Comparison of ENCODE assay signal across 9 cellular contexts in the genomic region with DNA sequence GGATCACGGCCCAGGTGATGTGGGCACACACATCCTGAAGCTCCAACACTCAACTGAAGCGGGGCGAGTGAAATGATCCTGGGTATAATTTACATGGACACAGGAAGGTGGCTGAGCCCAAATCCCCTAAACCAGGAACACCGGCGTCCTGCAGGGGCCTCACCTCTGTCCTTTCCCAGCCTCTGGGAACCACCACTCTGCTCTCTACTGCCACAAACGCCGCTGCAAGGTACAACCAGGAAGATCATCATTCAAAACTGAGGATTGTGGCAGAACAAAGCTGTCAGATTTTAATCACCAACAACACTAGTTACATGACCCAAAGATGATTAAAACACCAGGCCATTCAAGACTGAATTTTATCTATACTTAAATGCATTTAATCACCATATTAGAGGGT.
"Had no signal": no experiment of that assay in that cellular context is flagged by ENCODE, and none has a peak within 500 bp of the region (broad histone marks: within the 10 kb centered on the region; RNA-seq: fewer than 3 reads in every experiment).

No MANE protein-coding gene starts in this region.

- H3K4me3 ChIP-seq: esophagus squamous epithelium had no signal

- H3K27me3 Mint-ChIP-seq: activated naive CD8-positive, alpha-beta T cell treated with anti-CD3 and anti-CD28 coated beads for 36 hours had no signal

- DNase-seq: activated B cell treated with CpG ODN at 0.5 μM for 24 hours; activated gamma-delta T cell; activated naive CD8-positive, alpha-beta T cell treated with anti-CD3 and anti-CD28 coated beads for 36 hours; activated T-cell treated with anti-CD3 and anti-CD28 coated beads, Interleukin-2, amount 50 U/mL, for 4 hours; esophagus squamous epithelium; foreskin fibroblast; stimulated activated CD4-positive, alpha-beta T cell treated with anti-CD3 and anti-CD28 coated beads, Interleukin-15, amount 100 ng/mL, for 24 hours; stimulated activated CD4-positive, alpha-beta T cell treated with anti-CD3 and anti-CD28 coated beads, Interleukin-4, amount 100 ng/mL, for 24 hours had no signal

- H3K36me3 ChIP-seq: esophagus squamous epithelium had no signal

- H3K27ac Mint-ChIP-seq: activated B cell treated with CpG ODN at 0.5 μM for 24 hours; activated naive CD8-positive, alpha-beta T cell treated with anti-CD3 and anti-CD28 coated beads for 36 hours; stimulated activated naive CD8-positive, alpha-beta T cell treated with anti-CD3 and anti-CD28 coated beads, Interleukin-15, Interleukin-2, amounts not matched to agents 100 ng/mL and 50 ng/mL, for 24 hours had no signal

- H3K4me3 Mint-ChIP-seq: activated B cell treated with CpG ODN at 0.5 μM for 24 hours; activated naive CD8-positive, alpha-beta T cell treated with anti-CD3 and anti-CD28 coated beads for 36 hours; activated T-cell treated with anti-CD3 and anti-CD28 coated beads, Interleukin-2, amount 50 U/mL, for 4 hours; stimulated activated naive CD8-positive, alpha-beta T cell treated with anti-CD3 and anti-CD28 coated beads, Interleukin-15, Interleukin-2, amounts not matched to agents 100 ng/mL and 50 ng/mL, for 24 hours had no signal

- H3K9me3 Mint-ChIP-seq: activated B cell treated with CpG ODN at 0.5 μM for 24 hours; stimulated activated naive CD8-positive, alpha-beta T cell treated with anti-CD3 and anti-CD28 coated beads, Interleukin-15, Interleukin-2, amounts not matched to agents 100 ng/mL and 50 ng/mL, for 24 hours had no signal

- H3K27ac ChIP-seq: esophagus squamous epithelium had no signal

- H3K27me3 ChIP-seq: esophagus squamous epithelium had no signal

- H3K9me3 ChIP-seq: esophagus squamous epithelium had no signal

- H3K36me3 Mint-ChIP-seq: activated naive CD8-positive, alpha-beta T cell treated with anti-CD3 and anti-CD28 coated beads for 36 hours had no signal

- H3K4me1 Mint-ChIP-seq: activated B cell treated with CpG ODN at 0.5 μM for 24 hours; activated naive CD8-positive, alpha-beta T cell treated with anti-CD3 and anti-CD28 coated beads for 36 hours had no signal
